In the genomic region with DNA sequence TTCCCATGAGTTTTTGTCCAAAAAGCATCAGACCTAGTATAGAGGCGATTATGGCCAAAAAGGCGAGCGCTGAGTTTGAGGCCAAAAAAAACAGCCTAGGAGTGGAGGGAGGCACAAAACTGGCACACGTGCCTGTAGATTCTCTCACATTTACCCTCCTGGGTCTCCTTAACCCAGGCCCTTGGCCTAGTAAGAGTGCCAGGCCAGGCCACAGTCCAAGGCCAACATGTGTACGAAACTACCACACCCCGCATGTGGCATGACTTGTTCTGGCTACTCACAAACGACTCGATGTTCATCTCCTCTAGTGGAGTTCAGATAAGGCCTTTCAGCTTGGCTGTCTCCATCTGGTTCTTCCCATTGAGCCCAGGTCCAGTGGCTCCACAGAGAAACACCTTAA, we compare ENCODE assay signal across 17 cellular contexts.
DNase-seq lines count a peak whose midpoint lies in the region; ATAC-seq and TF ChIP-seq lines count a peak whose summit lies in the region.
"Had no signal": no experiment of that assay in that cellular context is flagged by ENCODE, and none has a peak within 500 bp of the region (broad histone marks: within the 10 kb centered on the region; RNA-seq: fewer than 3 reads in every experiment).

No MANE protein-coding gene starts in this region.

- WGBS in heart left ventricle, 4 donors, result 76 to 87% (median 82%) methylated on average over 8 of the region's 8 CpGs
- WGBS in prostate gland, result 56% methylated on average over 8 of the region's 8 CpGs
- WGBS in aorta, 2 donors, result 3 to 10% methylated on average over 8 of the region's 8 CpGs

- H3K36me3 ChIP-seq in heart left ventricle, result no peaks in the 10 kb centered on the region
- no peaks in the 10 kb centered on the region for H3K36me3 ChIP-seq in prostate gland
- no peaks in the 10 kb centered on the region for H3K36me3 ChIP-seq in aorta (ENCODE audit: control insufficient read depth in 1 of 2, insufficient read depth in 2 of 2, low read length in 1 of 2)
- H3K36me3 ChIP-seq: BE2C, Peyer's patch had no signal

- no peak for TF ChIP-seq POLR2A in heart left ventricle (IDR thresholded peaks at IDR 0.05)
- TF ChIP-seq POLR2A in prostate gland (IDR thresholded peaks at IDR 0.05), result no peak

- TF ChIP-seq CTCF in heart left ventricle (IDR thresholded peaks at IDR 0.05) (no peak), prostate gland (IDR thresholded peaks at IDR 0.05) (no peak)

- no peaks in the 10 kb centered on the region for H3K27me3 ChIP-seq in heart left ventricle
- no peaks in the 10 kb centered on the region for H3K27me3 ChIP-seq in prostate gland (replicated peaks; ENCODE audit: insufficient read depth)
- no peaks in the 10 kb centered on the region for H3K27me3 ChIP-seq in aorta (ENCODE audit: control insufficient read depth in 1 of 2, insufficient read depth in 2 of 2, low read length in 1 of 2)
- H3K27me3 ChIP-seq: BE2C, Peyer's patch had no signal

- H3K9me3 ChIP-seq in heart left ventricle (no peaks in the 10 kb centered on the region), prostate gland (no peaks in the 10 kb centered on the region), aorta (ENCODE audit: control insufficient read depth, low read length) (no peaks in the 10 kb centered on the region)
- H3K9me3 ChIP-seq: BE2C, Peyer's patch had no signal

- peak overlapping the region in 10 of 12 donors; percentile 13 to 70 (median 59) for H3K27ac ChIP-seq in heart left ventricle
- H3K27ac ChIP-seq in prostate gland, result peak overlapping the region; percentile 51 to 68
- peak overlapping the region; percentile 44 to 94 for H3K27ac ChIP-seq in aorta (ENCODE audit: low read depth in 1 of 2, low read length in 2 of 2)
- H3K27ac ChIP-seq: 22Rv1, HL-60 had no signal

- ATAC-seq in heart left ventricle (peak in 1 of 4 donors; percentile 20), aorta (ENCODE audit: low FRiP score) (peak; percentile 85), HG02759 (IDR thresholded peaks at IDR 0.05; ENCODE audit: unreplicated experiment) (no peak)
- ATAC-seq: activated CD4-positive, alpha-beta T cell treated with anti-CD3 and anti-CD28 coated beads for 36 hours; natural killer cell had no signal

- intact Hi-C loops in heart left ventricle (cut with DNase I), result no loop called here
- intact Hi-C loops in prostate gland (cut with DNase I), result no loop called here
- intact Hi-C loops in aorta (cut with DNase I), result loop anchor here in 1 of 2 donors (5.0 kb wide), 1 partner anchor 37 kb away; no protein-coding TSS in a partner anchor

- peak; percentile 31 for DNase-seq in DMS 273 (lab: John Stamatoyannopoulos, UW; ENCODE audit: unreplicated experiment)
- no peak for DNase-seq in DMS 273 treated with DMSO at 0.1 percent for 48 hours (lab: John Stamatoyannopoulos, UW)
- DNase-seq in heart left ventricle, result peak in 2 of 5 donors; percentile 57 to 64
- DNase-seq in prostate gland (ENCODE audit: low spot score), result peak; percentile 39
- DNase-seq in aorta, result peak; percentile 85 to 86
- no peak for DNase-seq in NCI-H774 (lab: John Stamatoyannopoulos, UW)
- DNase-seq in EL, result no peak
- DNase-seq: activated CD4-positive, alpha-beta T cell treated with anti-CD3 and anti-CD28 coated beads for 36 hours; activated gamma-delta T cell; BE2C; glutamatergic neuron; natural killer cell; Peyer's patch; stimulated activated CD4-positive, alpha-beta T cell treated with anti-CD3 and anti-CD28 coated beads, Interleukin-2, amount 100 ng/mL, for 48 hours had no signal

- H3K4me1 ChIP-seq in heart left ventricle, result peaks cover 0 to 67% (median 11%) of the 10 kb centered on the region in 12 donors
- H3K4me1 ChIP-seq in prostate gland (replicated peaks), result peaks cover 5% of the 10 kb centered on the region
- H3K4me1 ChIP-seq in aorta (ENCODE audit: control insufficient read depth in 1 of 2, insufficient read depth in 2 of 2, low read length in 2 of 2), result peaks cover 6 to 16% of the 10 kb centered on the region in 2 donors
- H3K4me1 ChIP-seq: BE2C, Peyer's patch had no signal

- H3K4me3 ChIP-seq in heart left ventricle (no peak overlapping the region), prostate gland (no peak overlapping the region), aorta (ENCODE audit: low read length in 2 of 2) (no peak overlapping the region)
- H3K4me3 ChIP-seq: Peyer's patch had no signal

Comparison
In these comparisons a context has a peak if more than half of its experiments do, and no peak if none do; other contexts are left out.
1. DNase-seq: peak in DMS 273 (single experiment), prostate gland (single experiment) and aorta (2 of 2); none in DMS 273 treated with DMSO at 0.1 percent for 48 hours (single experiment), NCI-H774 (single experiment) and EL (single experiment).
2. Peak in every context shown above with its lines, with median percentiles within 50 percentile points of each other: H3K27ac ChIP-seq.